Comparison of ENCODE assay signal across 1 cellular context in genomic region chr7:38893061-38893460, GRCh38.
TF ChIP-seq lines count a peak whose summit lies in the region.

No MANE protein-coding gene starts in this region.

TF ChIP-seq in IMR-90, 13 proteins besides CTCF, POLR2A, EP300 and RAD21 (continued from another document):
- TF ChIP-seq ELK1 (IDR thresholded peaks at IDR 0.05; ENCODE audit: borderline replicate concordance, low read depth, low read length) (no peak), BHLHE40 (IDR thresholded peaks at IDR 0.05; ENCODE audit: low read depth, low read length) (no peak), MAZ (IDR thresholded peaks at IDR 0.05; ENCODE audit: borderline replicate concordance, low read depth, low read length) (no peak)
